ENCODE assay signal across 10 cellular contexts in the genomic region with DNA sequence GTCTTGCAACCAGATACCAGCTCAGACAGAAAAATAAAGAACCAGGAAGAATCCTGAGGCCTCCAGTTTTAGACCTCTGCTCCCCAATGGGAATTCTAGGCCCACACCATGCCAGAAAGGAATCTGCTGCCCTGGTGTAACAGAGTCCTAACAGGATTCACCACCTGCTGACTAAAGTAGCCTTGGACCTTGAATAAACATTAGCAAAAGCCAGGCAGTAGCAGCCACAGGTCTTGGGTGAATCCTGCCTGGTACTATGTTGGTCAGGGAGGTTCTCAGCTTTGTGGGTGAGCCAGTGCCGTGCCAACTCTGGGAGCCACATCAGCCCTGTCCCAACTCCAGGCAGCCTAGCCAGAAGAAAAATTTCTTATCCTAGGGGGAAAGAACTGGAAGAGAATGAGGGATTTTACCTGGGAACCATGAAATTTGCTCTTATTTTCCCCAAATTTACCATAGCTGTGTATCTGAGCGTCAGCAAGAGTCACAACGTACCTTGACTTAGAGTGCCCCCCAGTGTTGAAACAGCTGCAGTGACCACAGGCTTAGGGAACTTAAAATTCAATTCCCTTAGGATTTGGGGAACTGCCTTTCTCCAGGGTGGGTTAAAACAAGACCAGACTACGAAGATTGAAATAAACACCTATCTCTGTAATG.
DNase-seq lines count a peak whose midpoint lies in the region; ATAC-seq and TF ChIP-seq lines count a peak whose summit lies in the region.
"Had no signal": no experiment of that assay in that cellular context is flagged by ENCODE, and none has a peak within 500 bp of the region (broad histone marks: within the 10 kb centered on the region; RNA-seq: fewer than 3 reads in every experiment).

No MANE protein-coding gene starts in this region.

- POLR2A ChIA-PET in T-cell (lab: Charles Lee) = no interaction called here

- CTCF ChIA-PET in T-cell (lab: Charles Lee) = no interaction called here

- TF ChIP-seq CTCF in astrocyte of the spinal cord (IDR thresholded peaks at IDR 0.05; ENCODE audit: low read depth, low read length) = peak; percentile 9
- peak; percentile 71 for TF ChIP-seq CTCF in neural crest cell (conservative IDR thresholded peaks at IDR 0.05)

- H3K4me1 Mint-ChIP-seq in neural crest cell (no peaks in the 10 kb centered on the region), T-cell (no peaks in the 10 kb centered on the region)
- no peaks in the 10 kb centered on the region for H3K4me1 Mint-ChIP-seq in stimulated activated naive B cell treated with anti-CD40 and anti-IgM and Interleukin-4, amounts not matched to agents 10 μg/mL and 1 μg/mL and 100 μg/mL, for 72 hours
- H3K4me1 Mint-ChIP-seq: IgD-negative memory B cell had no signal

- H3K27ac Mint-ChIP-seq in neural crest cell (ENCODE audit: unreplicated experiment) (no peak overlapping the region), T-cell (no peak overlapping the region)
- no peak overlapping the region for H3K27ac Mint-ChIP-seq in stimulated activated naive B cell treated with anti-CD40 and anti-IgM and Interleukin-4, amounts not matched to agents 10 μg/mL and 1 μg/mL and 100 μg/mL, for 72 hours
- H3K27ac Mint-ChIP-seq: IgD-negative memory B cell; T-helper 1 cell treated with Interleukin-12 subunit alpha and Interleukin-12 subunit beta and Interleukin-4 antibody, amounts not matched to agents 30 μg/mL and 1 μg/mL, for 36 hours had no signal

- in situ Hi-C loops in astrocyte of the spinal cord (cut with HindIII; ENCODE audit: low sequenced_read_pairs) = no loop called here

- DNase-seq in NCI-H2196 (lab: John Stamatoyannopoulos, UW; ENCODE audit: unreplicated experiment) (peak; percentile 1), NCI-H2196 treated with DMSO at 0.1 percent for 48 hours (lab: John Stamatoyannopoulos, UW; ENCODE audit: unreplicated experiment) (no peak), LoVo (ENCODE audit: low spot score) (peak; percentile 2), astrocyte of the spinal cord (ENCODE audit: low read depth, low spot score) (no peak), neural crest cell (ENCODE audit: low read depth, low spot score) (peak; percentile 20), T-cell (no peak), NCI-H2107 treated with DMSO at 0.1 percent for 48 hours (lab: John Stamatoyannopoulos, UW; ENCODE audit: unreplicated experiment) (no peak)
- no peak for DNase-seq in stimulated activated naive B cell treated with anti-CD40 and anti-IgM and Interleukin-4, amounts not matched to agents 10 μg/mL and 1 μg/mL and 100 μg/mL, for 72 hours

- no peak for ATAC-seq in stimulated activated naive B cell treated with anti-CD40 and anti-IgM and Interleukin-4, amounts not matched to agents 10 μg/mL and 1 μg/mL and 100 μg/mL, for 72 hours (replicated peaks)
- no peak for ATAC-seq in T-cell (replicated peaks in 1 of 4)

- no peak overlapping the region for H3K4me3 ChIP-seq in astrocyte of the spinal cord (ENCODE audit: low read depth, low read length)

- H3K36me3 Mint-ChIP-seq in neural crest cell (ENCODE audit: low read depth) (peaks cover 2% of the 10 kb centered on the region), T-cell (no peaks in the 10 kb centered on the region)
- no peaks in the 10 kb centered on the region for H3K36me3 Mint-ChIP-seq in stimulated activated naive B cell treated with anti-CD40 and anti-IgM and Interleukin-4, amounts not matched to agents 10 μg/mL and 1 μg/mL and 100 μg/mL, for 72 hours
- H3K36me3 Mint-ChIP-seq: IgD-negative memory B cell had no signal

- H3K4me3 Mint-ChIP-seq in neural crest cell = no peak overlapping the region
- no peak overlapping the region for H3K4me3 Mint-ChIP-seq in stimulated activated naive B cell treated with anti-CD40 and anti-IgM and Interleukin-4, amounts not matched to agents 10 μg/mL and 1 μg/mL and 100 μg/mL, for 72 hours
- no peak overlapping the region for H3K4me3 Mint-ChIP-seq in T-cell
- H3K4me3 Mint-ChIP-seq: IgD-negative memory B cell; T-helper 1 cell treated with Interleukin-12 subunit alpha and Interleukin-12 subunit beta and Interleukin-4 antibody, amounts not matched to agents 30 μg/mL and 1 μg/mL, for 36 hours had no signal

- H3K9me3 Mint-ChIP-seq in neural crest cell (peaks cover 7% of the 10 kb centered on the region), T-cell (peaks cover 25 to 31% (median 27%) of the 10 kb centered on the region in 3 donors)
- H3K9me3 Mint-ChIP-seq in stimulated activated naive B cell treated with anti-CD40 and anti-IgM and Interleukin-4, amounts not matched to agents 10 μg/mL and 1 μg/mL and 100 μg/mL, for 72 hours = peaks cover 6 to 11% of the 10 kb centered on the region in 2 donors

- no peaks in the 10 kb centered on the region for H3K27me3 Mint-ChIP-seq in neural crest cell (ENCODE audit: low read depth)
- no peaks in the 10 kb centered on the region for H3K27me3 Mint-ChIP-seq in stimulated activated naive B cell treated with anti-CD40 and anti-IgM and Interleukin-4, amounts not matched to agents 10 μg/mL and 1 μg/mL and 100 μg/mL, for 72 hours
- no peaks in the 10 kb centered on the region for H3K27me3 Mint-ChIP-seq in T-cell
- H3K27me3 Mint-ChIP-seq: IgD-negative memory B cell had no signal

Comparison
In these comparisons a context has a peak if more than half of its experiments do, and no peak if none do; other contexts are left out.
1. DNase-seq: peak in NCI-H2196 (single experiment), LoVo (single experiment) and neural crest cell (single experiment); none in NCI-H2196 treated with DMSO at 0.1 percent for 48 hours (single experiment), astrocyte of the spinal cord (single experiment), stimulated activated naive B cell treated with anti-CD40 and anti-IgM and Interleukin-4, amounts not matched to agents 10 μg/mL and 1 μg/mL and 100 μg/mL, for 72 hours (single experiment), T-cell (0 of 34) and NCI-H2107 treated with DMSO at 0.1 percent for 48 hours (single experiment).